Comparison of ENCODE assay signal across 24 cellular contexts in the genomic region with DNA sequence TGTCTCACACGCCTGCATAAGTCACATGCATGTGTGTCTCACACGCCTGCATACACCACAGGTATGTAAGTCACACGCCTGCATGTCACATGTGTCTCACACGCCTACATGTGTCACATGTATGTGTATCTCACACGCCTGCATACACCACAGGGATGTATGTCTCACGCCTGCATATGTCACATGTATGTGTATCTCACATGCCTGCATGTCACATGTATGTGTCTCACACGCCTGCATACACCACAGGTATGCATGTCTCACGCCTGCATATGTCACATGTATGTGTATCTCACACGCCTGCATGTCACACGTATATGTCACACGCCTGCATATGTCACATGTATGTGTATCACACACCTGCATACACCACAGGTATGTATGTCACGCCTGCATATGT. TPM values are rescaled to one million over a fixed set of nuclear protein-coding genes. Genes with fewer than 3 reads are reported as not detected.
"Had no signal": no experiment of that assay in that cellular context is flagged by ENCODE, and none has a peak within 500 bp of the region (broad histone marks: within the 10 kb centered on the region; RNA-seq: fewer than 3 reads in every experiment).

No MANE protein-coding gene starts in this region.

- H3K9ac ChIP-seq: KMS-11, SK-N-SH had no signal

- H3K4me2 ChIP-seq: KMS-11, SK-N-SH had no signal

- H3K27ac ChIP-seq: HL-60, KMS-11 had no signal

- FAIRE-seq: RCC 7860 had no signal

- H3K9me3 ChIP-seq: SK-N-SH had no signal

- DNase-seq: IMR-90, Kasumi-1, MM.1S, NCI-H1092 treated with DMSO at 0.1 percent for 48 hours, NCI-H1436, NCI-H187, NCI-H2029, NCI-H2081 treated with DMSO at 0.1 percent for 48 hours, NCI-H2171, NCI-H226, NCI-H446, NCI-H510A, NCI-H524 treated with DMSO at 0.1 percent for 48 hours, NCI-H69, NCI-H774, RPMI8226, SHP77, SK-N-SH, SW 1271 had no signal

RNA-seq across cellular contexts. Expression of gene CDH15, which starts 13.8 kb away (rescaled TPM):
- total RNA-seq: SK-MEL-5 had no signal

RNA-seq across cellular contexts. Expression of gene SLC22A31, which starts 42.6 kb away (rescaled TPM):
- total RNA-seq: M059J, SK-MEL-5 had no signal
